29 cellular contexts compared by ENCODE assay signal in genomic region chr2:1415501-1415900, GRCh38. TPM values are rescaled to one million over a fixed set of nuclear protein-coding genes. Genes with fewer than 3 reads are reported as not detected.
A peak's percentile ranks its signal among the peaks of the same experiment; 100 is the strongest.
DNase-seq lines count a peak whose midpoint lies in the region; ATAC-seq and TF ChIP-seq lines count a peak whose summit lies in the region.
"Had no signal": no experiment of that assay in that cellular context is flagged by ENCODE, and none has a peak within 500 bp of the region (broad histone marks: within the 10 kb centered on the region; RNA-seq: fewer than 3 reads in every experiment).

No MANE protein-coding gene starts in this region.

- H3K4me2 ChIP-seq in neural progenitor cell, result no peak overlapping the region
- H3K4me2 ChIP-seq: BLaER1 had no signal

- peaks cover 17% of the 10 kb centered on the region for H3K4me1 ChIP-seq in neural progenitor cell
- peaks cover 0 to 8% (median 0%) of the 10 kb centered on the region in 6 donors for H3K4me1 ChIP-seq in spleen
- H3K4me1 ChIP-seq: BE2C had no signal

- H3K27ac Mint-ChIP-seq in neural progenitor cell, result peak overlapping the region; percentile 72
- no peak overlapping the region for H3K27ac Mint-ChIP-seq in activated naive CD8-positive, alpha-beta T cell treated with anti-CD3 and anti-CD28 coated beads for 36 hours
- H3K27ac Mint-ChIP-seq: CD14-positive monocyte; CD4-positive, alpha-beta memory T cell; CD4-positive, CD25-positive, alpha-beta regulatory T cell; CD8-positive, alpha-beta memory T cell had no signal

- H4K20me1 ChIP-seq in neural progenitor cell (ENCODE audit: low read depth), result no peaks in the 10 kb centered on the region
- H4K20me1 ChIP-seq: BLaER1 had no signal

- no peaks in the 10 kb centered on the region for H3K36me3 Mint-ChIP-seq in neural progenitor cell
- H3K36me3 Mint-ChIP-seq in activated naive CD8-positive, alpha-beta T cell treated with anti-CD3 and anti-CD28 coated beads for 36 hours, result no peaks in the 10 kb centered on the region
- H3K36me3 Mint-ChIP-seq: CD14-positive monocyte; CD4-positive, alpha-beta memory T cell; CD4-positive, CD25-positive, alpha-beta regulatory T cell; CD8-positive, alpha-beta memory T cell had no signal

- ATAC-seq in GM19397 (IDR thresholded peaks at IDR 0.05; ENCODE audit: unreplicated experiment), result no peak
- ATAC-seq: GM12878 had no signal

- H3K79me2 ChIP-seq in neural progenitor cell (ENCODE audit: low read depth), result no peaks in the 10 kb centered on the region

- intact Hi-C loops in spleen (cut with DNase I; ENCODE audit: low total_unique reads), result no loop called here

- no peak for TF ChIP-seq POLR2A in spleen (IDR thresholded peaks at IDR 0.05)

- H3K27ac ChIP-seq in neural progenitor cell (no peak overlapping the region), spleen (peak overlapping the region in 5 of 8 donors; percentile 66 to 79 (median 69))
- H3K27ac ChIP-seq: BLaER1 had no signal

- no peaks in the 10 kb centered on the region for H3F3A ChIP-seq in neural progenitor cell (ENCODE audit: low read depth)

- WGBS in spleen, 5 donors, result 69 to 86% (median 77%) methylated on average over 4 to 6 of the region's 6 CpGs

- H3K9me3 Mint-ChIP-seq in neural progenitor cell, result peaks cover 4% of the 10 kb centered on the region
- no peaks in the 10 kb centered on the region for H3K9me3 Mint-ChIP-seq in activated naive CD8-positive, alpha-beta T cell treated with anti-CD3 and anti-CD28 coated beads for 36 hours
- H3K9me3 Mint-ChIP-seq: CD4-positive, alpha-beta memory T cell; CD8-positive, alpha-beta memory T cell had no signal

- H3K4me3 Mint-ChIP-seq in neural progenitor cell, result no peak overlapping the region
- H3K4me3 Mint-ChIP-seq in activated naive CD8-positive, alpha-beta T cell treated with anti-CD3 and anti-CD28 coated beads for 36 hours, result no peak overlapping the region
- H3K4me3 Mint-ChIP-seq: CD14-positive monocyte; CD4-positive, alpha-beta memory T cell; CD4-positive, CD25-positive, alpha-beta regulatory T cell; CD8-positive, alpha-beta memory T cell had no signal

- H3K9me3 ChIP-seq in neural progenitor cell (ENCODE audit: low read depth) (no peaks in the 10 kb centered on the region), spleen (no peaks in the 10 kb centered on the region)
- H3K9me3 ChIP-seq: BE2C, BLaER1 had no signal

- no peak overlapping the region for H2AFZ ChIP-seq in neural progenitor cell (replicated peaks)

- H3K27me3 Mint-ChIP-seq in neural progenitor cell (ENCODE audit: insufficient read depth, low read depth), result peaks cover 6% of the 10 kb centered on the region
- no peaks in the 10 kb centered on the region for H3K27me3 Mint-ChIP-seq in activated naive CD8-positive, alpha-beta T cell treated with anti-CD3 and anti-CD28 coated beads for 36 hours
- H3K27me3 Mint-ChIP-seq: CD4-positive, CD25-positive, alpha-beta regulatory T cell had no signal

- H3K36me3 ChIP-seq in neural progenitor cell (no peaks in the 10 kb centered on the region), spleen (no peaks in the 10 kb centered on the region)
- H3K36me3 ChIP-seq: BE2C, BLaER1 had no signal

- TF ChIP-seq CTCF in neural progenitor cell (IDR thresholded peaks at IDR 0.05), result no peak
- no peak for TF ChIP-seq CTCF in spleen (IDR thresholded peaks at IDR 0.05 in 8 of 11, conservative IDR thresholded peaks at IDR 0.05 in 3 of 11)

- H3K9ac ChIP-seq in neural progenitor cell, result no peak overlapping the region
- H3K9ac ChIP-seq: BLaER1 had no signal

- DNase-seq in ecto neural progenitor cell (ENCODE audit: low spot score), result peak; percentile 36
- DNase-seq in neural progenitor cell (ENCODE audit: low spot score), result no peak
- no peak for DNase-seq in spleen
- DNase-seq in activated naive CD8-positive, alpha-beta T cell treated with anti-CD3 and anti-CD28 coated beads for 36 hours, result no peak
- no peak for DNase-seq in SHP77 treated with DMSO at 0.1 percent for 48 hours (lab: John Stamatoyannopoulos, UW)
- no peak for DNase-seq in NCI-H2107 treated with DMSO at 0.1 percent for 48 hours (lab: John Stamatoyannopoulos, UW; ENCODE audit: unreplicated experiment)
- DNase-seq: 8988T; ACHN; BE2C; C1 segment of cervical spinal cord; CD4-positive, alpha-beta memory T cell; CD4-positive, CD25-positive, alpha-beta regulatory T cell; CD8-positive, alpha-beta memory T cell; COR-L47; DMS 273 treated with DMSO at 0.1 percent for 48 hours; DMS153; DMS53; DMS79; DND-41; EL; GDM1 had no signal

- H3K27me3 ChIP-seq in neural progenitor cell, result no peaks in the 10 kb centered on the region
- no peaks in the 10 kb centered on the region for H3K27me3 ChIP-seq in spleen (replicated peaks in 1 of 7)
- H3K27me3 ChIP-seq: BE2C, BLaER1 had no signal

- H3K4me1 Mint-ChIP-seq in neural progenitor cell, result peaks cover 40% of the 10 kb centered on the region
- no peaks in the 10 kb centered on the region for H3K4me1 Mint-ChIP-seq in activated naive CD8-positive, alpha-beta T cell treated with anti-CD3 and anti-CD28 coated beads for 36 hours
- H3K4me1 Mint-ChIP-seq: CD14-positive monocyte; CD4-positive, CD25-positive, alpha-beta regulatory T cell; CD8-positive, alpha-beta memory T cell had no signal

- no peak overlapping the region for H3K4me3 ChIP-seq in neural progenitor cell
- peak overlapping the region; percentile 13 to 59 (median 34) for H3K4me3 ChIP-seq in spleen
- H3K4me3 ChIP-seq: BLaER1, GM12878 had no signal

RNA-seq across cellular contexts. Expression of gene TPO, which starts 2.2 kb away (rescaled TPM):
- not detected in 2 replicates for total RNA-seq in neural progenitor cell (ENCODE audit: low replicate concordance)
- 100 to 1,000 TPM in 1 of 7 donors, 10 to 100 TPM in 6; 43.4 to 127 (median 57.9) TPM for total RNA-seq in spleen
- 10 to 100 TPM; 14.4 to 35.2 (median 24.2) TPM for polyA plus RNA-seq in spleen
- not detected for total RNA-seq in activated naive CD8-positive, alpha-beta T cell treated with anti-CD3 and anti-CD28 coated beads for 36 hours
- total RNA-seq: A673; CD4-positive, alpha-beta memory T cell; CD8-positive, alpha-beta memory T cell; Daoy; G401; GM12878 had no signal
- polyA plus RNA-seq: AG04450, CD14-positive monocyte had no signal

Comparison
In these comparisons a context has a peak if more than half of its experiments do, and no peak if none do; other contexts are left out.
1. RNA of gene TPO, which starts 2.2 kb away (total RNA-seq): 43.4 to 127 TPM in spleen; not detected in neural progenitor cell and not detected in activated naive CD8-positive, alpha-beta T cell treated with anti-CD3 and anti-CD28 coated beads for 36 hours; every median in the first group is over 10 times any median in the second.